ENCODE assay signal across 31 cellular contexts in genomic region chr10:74956555-74957111, GRCh38.
"Had no signal": no experiment of that assay in that cellular context is flagged by ENCODE, and none has a peak within 500 bp of the region (broad histone marks: within the 10 kb centered on the region; RNA-seq: fewer than 3 reads in every experiment).

No MANE protein-coding gene starts in this region.

- ATAC-seq: body of pancreas; heart right ventricle; left cardiac atrium; naive thymus-derived CD4-positive, alpha-beta T cell; upper lobe of right lung had no signal

- H3K27me3 ChIP-seq: adrenal gland, body of pancreas, esophagus squamous epithelium, heart right ventricle, neural progenitor cell, right atrium auricular region, suprapubic skin, tibial artery, upper lobe of right lung had no signal

- DNase-seq: activated CD4-positive, alpha-beta T cell treated with anti-CD3 and anti-CD28 coated beads for 48 hours; activated CD4-positive, alpha-beta T cell treated with anti-CD3 and anti-CD28 coated beads, Interleukin-2, amount 50 U/mL, for 48 hours; activated CD8-positive, alpha-beta memory T cell treated with anti-CD3 and anti-CD28 coated beads for 24 hours; activated effector memory CD4-positive, alpha-beta T cell treated with anti-CD3 and anti-CD28 coated beads, Interleukin-2, amount 50 U/mL, for 16 hours; activated naive CD4-positive, alpha-beta T cell treated with anti-CD3 and anti-CD28 coated beads for 36 hours; activated naive CD8-positive, alpha-beta T cell treated with anti-CD3 and anti-CD28 coated beads for 36 hours; aorta; body of pancreas; cortex of kidney; esophagus squamous epithelium; foreskin melanocyte; heart right ventricle; islet precursor cell; left cardiac atrium; midbrain; naive thymus-derived CD4-positive, alpha-beta T cell; occipital lobe; stimulated activated CD4-positive, alpha-beta T cell treated with anti-CD3 and anti-CD28 coated beads, Interleukin-15, amount 100 ng/mL, for 24 hours; stimulated activated CD4-positive, alpha-beta T cell treated with anti-CD3 and anti-CD28 coated beads, Interleukin-2, amount 100 ng/mL, for 24 hours; stimulated activated naive CD4-positive, alpha-beta T cell; T-helper 1 cell; tibial artery; upper lobe of right lung; WERI-Rb-1 had no signal

- H3K9me3 ChIP-seq: adrenal gland, body of pancreas, esophagus squamous epithelium, heart right ventricle, right atrium auricular region, suprapubic skin, tibial artery, upper lobe of right lung had no signal

- H3K4me2 ChIP-seq: neural progenitor cell had no signal

- H2AFZ ChIP-seq: neural progenitor cell, parathyroid adenoma had no signal

- H3K27ac ChIP-seq: adrenal gland, epithelial cell of prostate, esophagus squamous epithelium, heart right ventricle, neural progenitor cell, parathyroid adenoma, right atrium auricular region, suprapubic skin, tibial artery, upper lobe of right lung, WERI-Rb-1 had no signal

- FAIRE-seq: TTC549 had no signal

- H3K36me3 ChIP-seq: adrenal gland, esophagus squamous epithelium, neural progenitor cell, right atrium auricular region, suprapubic skin, tibial artery, upper lobe of right lung, WERI-Rb-1 had no signal

- H3K9ac ChIP-seq: neural progenitor cell, parathyroid adenoma had no signal

- H3K4me3 ChIP-seq: body of pancreas, esophagus squamous epithelium, heart right ventricle, neural progenitor cell, right atrium auricular region, suprapubic skin, tibial artery, upper lobe of right lung had no signal
